In the genomic region with DNA sequence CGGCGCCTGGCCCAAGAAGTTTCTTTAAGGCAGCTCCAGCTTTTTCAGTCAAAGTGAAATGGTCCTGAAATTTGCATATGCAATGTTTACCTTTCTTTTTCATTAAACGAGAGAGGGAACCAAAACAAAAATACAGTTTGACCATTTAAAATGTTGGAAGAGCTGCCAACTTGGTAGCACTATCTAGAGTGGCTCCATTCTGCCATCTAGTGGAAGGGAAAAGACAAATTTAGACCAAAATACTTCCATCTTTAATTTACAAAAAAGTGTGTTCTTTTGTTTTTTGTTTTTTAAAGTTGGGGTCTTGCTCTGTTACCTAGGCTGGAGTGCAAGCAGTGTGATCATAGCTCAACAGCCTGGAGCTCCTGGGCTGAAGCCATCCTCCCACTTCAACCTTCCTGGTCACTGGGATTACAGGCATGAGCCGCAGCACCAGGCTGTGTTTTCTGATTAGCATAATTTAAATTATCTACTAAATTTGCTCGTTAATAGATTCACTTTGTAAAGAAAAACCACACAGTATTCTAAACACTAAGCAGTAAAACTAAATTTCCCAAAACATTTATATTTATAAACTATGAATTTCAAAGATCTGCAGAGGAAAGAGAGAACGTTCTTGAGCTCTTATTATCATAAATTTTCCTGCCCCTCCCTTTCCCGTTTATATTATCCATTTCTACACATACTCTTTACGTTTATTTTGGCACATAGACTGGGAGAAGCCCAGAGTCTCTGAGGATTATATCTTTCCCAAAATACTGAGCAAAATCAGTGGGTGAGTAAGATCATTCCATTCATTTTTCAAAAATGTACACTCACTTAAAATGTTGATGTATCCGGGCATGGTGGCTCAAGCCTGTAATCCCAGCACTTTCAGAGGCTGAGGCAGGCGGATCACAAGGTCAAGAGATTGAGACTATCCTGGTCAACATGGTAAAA, we compare ENCODE assay signal across 7 cellular contexts. TPM values are rescaled to one million over a fixed set of nuclear protein-coding genes. Genes with fewer than 3 reads are reported as not detected.
A peak's percentile ranks its signal among the peaks of the same experiment; 100 is the strongest.
DNase-seq lines count a peak whose midpoint lies in the region; TF ChIP-seq lines count a peak whose summit lies in the region.

No MANE protein-coding gene starts in this region.

- TF ChIP-seq CTCF in esophagus squamous epithelium (IDR thresholded peaks at IDR 0.05) (peak; percentile 51 to 68 (median 60)), parathyroid adenoma (IDR thresholded peaks at IDR 0.05) (peak; percentile 74)

- 22 to 23% methylated on average over 7 to 8 of the region's 10 CpGs for WGBS in esophagus squamous epithelium, 2 donors

- H3K4me3 ChIP-seq in esophagus squamous epithelium (no peak overlapping the region), parathyroid adenoma (ENCODE audit: low read depth, low read length) (no peak overlapping the region)

- no peaks in the 10 kb centered on the region for H3K79me2 ChIP-seq in parathyroid adenoma

- DNase-seq in Daoy (ENCODE audit: low read depth) (peak; percentile 55), LHCN-M2 (ENCODE audit: low read depth) (peak; percentile 57), RPMI8226 (peak; percentile 73), esophagus squamous epithelium (lab: John Stamatoyannopoulos, UW) (no peak), putamen (ENCODE audit: low spot score) (no peak), epidermal melanocyte (ENCODE audit: insufficient read length, low spot score) (no peak)

- H3K4me2 ChIP-seq in parathyroid adenoma (ENCODE audit: low read length): no peak overlapping the region

- no peaks in the 10 kb centered on the region for H3K36me3 ChIP-seq in esophagus squamous epithelium
- H3K36me3 ChIP-seq in parathyroid adenoma (ENCODE audit: control insufficient read depth, insufficient read depth, low read length): no peaks in the 10 kb centered on the region

- no peak for TF ChIP-seq POLR2A in esophagus squamous epithelium (IDR thresholded peaks at IDR 0.05)

- no peak overlapping the region for H2AFZ ChIP-seq in parathyroid adenoma

- intact Hi-C loops in esophagus squamous epithelium (cut with DNase I): no loop called here

- H3K27ac ChIP-seq in esophagus squamous epithelium: no peak overlapping the region
- H3K27ac ChIP-seq in parathyroid adenoma: no peak overlapping the region

- peaks cover 0 to 40% (median 14%) of the 10 kb centered on the region in 4 donors for H3K27me3 ChIP-seq in esophagus squamous epithelium
- H3K27me3 ChIP-seq in parathyroid adenoma (ENCODE audit: control insufficient read depth, insufficient read depth, low read length): no peaks in the 10 kb centered on the region

- no peaks in the 10 kb centered on the region for H3K9me3 ChIP-seq in esophagus squamous epithelium
- H3K9me3 ChIP-seq in parathyroid adenoma (ENCODE audit: control insufficient read depth, low read length): no peaks in the 10 kb centered on the region

- H3K9ac ChIP-seq in parathyroid adenoma: no peak overlapping the region

- peaks cover 6 to 19% (median 16%) of the 10 kb centered on the region in 3 donors for H3K4me1 ChIP-seq in esophagus squamous epithelium
- peaks cover 9% of the 10 kb centered on the region for H3K4me1 ChIP-seq in parathyroid adenoma

RNA-seq across cellular contexts. Expression of a gene that starts 15.4 kb away (rescaled TPM):
- total RNA-seq in Daoy (2014; rRNA removed; shearing (Covaris generic)): 167 and 198 TPM in 2 replicates
- total RNA-seq in LHCN-M2 (2014; rRNA removed) (59.6 and 78.2 TPM in 2 replicates), esophagus squamous epithelium (10 to 100 TPM in 3 of 4 donors, 1 to 10 TPM in 1; 6.6 to 23.5 (median 15.9) TPM)
- polyA plus RNA-seq in LHCN-M2 (2012): 20.7 TPM

RNA-seq across cellular contexts. Expression of a gene that starts 20.8 kb away (rescaled TPM):
- total RNA-seq in Daoy (2014; rRNA removed; shearing (Covaris generic)): not detected in 2 replicates
- total RNA-seq in LHCN-M2 (2014; rRNA removed) (not detected in 2 replicates), esophagus squamous epithelium (not detected)
- polyA plus RNA-seq in LHCN-M2 (2012): not detected

RNA-seq across cellular contexts. Expression of a gene that starts 38.3 kb away (rescaled TPM):
- 697 and 819 TPM in 2 replicates for total RNA-seq in Daoy (2014; rRNA removed; shearing (Covaris generic))
- total RNA-seq in LHCN-M2 (2014; rRNA removed) (493 and 693 TPM in 2 replicates), esophagus squamous epithelium (100 to 1,000 TPM; 172 to 363 (median 205) TPM)
- 235 TPM for polyA plus RNA-seq in LHCN-M2 (2012)

Comparison
In these comparisons a context has a peak if more than half of its experiments do, and no peak if none do; other contexts are left out.
1. DNase-seq: peak in Daoy (single experiment), LHCN-M2 (single experiment) and RPMI8226 (single experiment); none in esophagus squamous epithelium (single experiment), putamen (single experiment) and epidermal melanocyte (single experiment).